Comparison of ENCODE assay signal across 7 cellular contexts in genomic region chr18:66866427-66866940, GRCh38.
A peak's percentile ranks its signal among the peaks of the same experiment; 100 is the strongest.
DNase-seq lines count a peak whose midpoint lies in the region; ATAC-seq, FAIRE-seq and TF ChIP-seq lines count a peak whose summit lies in the region.
"Not testable (repeated sequence)": the region's sequence is repeated elsewhere in the genome, so short reads cannot be mapped to it uniquely, and the experiment has no call there.

No MANE protein-coding gene starts in this region.

- not testable (repeated sequence) for ATAC-seq in Right ventricle myocardium inferior, upper lobe of right lung

- peak overlapping the region; percentile 68 for H3K27ac Mint-ChIP-seq in nephron progenitor cell

- not testable (repeated sequence) for TF ChIP-seq CTCF in C4-2B (conservative IDR thresholded peaks at IDR 0.05); kidney (IDR thresholded peaks at IDR 0.05; ENCODE audit: borderline replicate concordance, extremely low read depth, insufficient read depth); nephron progenitor cell (IDR thresholded peaks at IDR 0.05); spleen (IDR thresholded peaks at IDR 0.05 in 8 of 11, conservative IDR thresholded peaks at IDR 0.05 in 3 of 11); upper lobe of right lung (IDR thresholded peaks at IDR 0.05)

- H3K4me3 Mint-ChIP-seq in nephron progenitor cell, result not testable (repeated sequence)

- H3K36me3 Mint-ChIP-seq in nephron progenitor cell (ENCODE audit: low read depth), result not testable (repeated sequence)

- peak overlapping the region; percentile 70 for H3K27ac ChIP-seq in C4-2B
- H3K27ac ChIP-seq in kidney (ENCODE audit: low read depth in 2 of 2, low read length in 2 of 2); spleen; upper lobe of right lung: not testable (repeated sequence)

- 90 to 97% (median 95%) methylated on average over 32 to 43 of the region's 43 CpGs for WGBS in spleen, 5 donors

- TF ChIP-seq POLR2A in spleen (IDR thresholded peaks at IDR 0.05), result not testable (repeated sequence)

- not testable (repeated sequence) for H3K27me3 Mint-ChIP-seq in nephron progenitor cell (ENCODE audit: low read depth, poor library complexity)

- not testable (repeated sequence) for H3K9me3 Mint-ChIP-seq in nephron progenitor cell

- H3K36me3 ChIP-seq in kidney (ENCODE audit: control insufficient read depth in 1 of 2, insufficient read depth in 2 of 2, low read length in 2 of 2); spleen; upper lobe of right lung: not testable (repeated sequence)

- H3K4me1 ChIP-seq in kidney (ENCODE audit: control insufficient read depth in 1 of 2, insufficient read depth in 1 of 2, low read depth in 1 of 2, low read length in 2 of 2); spleen; upper lobe of right lung: not testable (repeated sequence)

- DNase-seq in activated gamma-delta T cell (lab: John Stamatoyannopoulos, UW), result peak; percentile 7
- DNase-seq in Right ventricle myocardium inferior (ENCODE audit: missing footprints), result peak; percentile 32
- peak; percentile 49 for DNase-seq in kidney
- DNase-seq in nephron progenitor cell, result not testable (repeated sequence)
- peak; percentile 58 for DNase-seq in spleen
- DNase-seq in upper lobe of right lung, result peak; percentile 52

- not testable (repeated sequence) for H3K4me3 ChIP-seq in kidney (ENCODE audit: low read length in 2 of 2); spleen; upper lobe of right lung

- H3K27me3 ChIP-seq in spleen (replicated peaks in 1 of 7); upper lobe of right lung: not testable (repeated sequence)

- not testable (repeated sequence) for H3K9me3 ChIP-seq in kidney (ENCODE audit: control insufficient read depth in 1 of 2, low read length in 2 of 2); spleen; upper lobe of right lung

- not testable (repeated sequence) for H3K9ac ChIP-seq in kidney (ENCODE audit: low read length in 2 of 2)

- intact Hi-C loops in Right ventricle myocardium inferior (cut with DNase I); kidney (cut with DNase I); spleen (cut with DNase I; ENCODE audit: low total_unique reads); upper lobe of right lung (cut with DNase I): not testable (repeated sequence)

- FAIRE-seq in kidney (lab: Jason Lieb, UNC), result not testable (repeated sequence)

- not testable (repeated sequence) for H3K4me1 Mint-ChIP-seq in nephron progenitor cell
